Comparison of ENCODE assay signal across 18 cellular contexts in the genomic region with DNA sequence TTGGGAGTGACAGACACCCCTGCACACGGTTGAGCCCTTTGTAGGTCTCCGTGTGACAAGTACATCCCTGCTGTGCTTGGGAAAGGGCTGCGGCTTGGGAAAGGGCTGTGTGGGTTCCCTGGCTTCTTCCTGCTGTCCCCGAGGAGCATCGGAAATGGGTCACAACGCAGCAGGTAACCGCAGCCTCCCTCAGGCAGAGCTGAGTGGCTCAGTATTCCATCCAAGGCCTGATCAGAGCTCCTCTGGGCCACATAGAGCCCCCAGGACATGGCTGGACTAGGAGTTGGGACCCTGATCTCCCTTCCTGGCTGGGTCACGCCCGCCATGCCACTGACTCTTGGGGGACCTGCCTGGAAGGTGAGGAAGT. TPM values are rescaled to one million over a fixed set of nuclear protein-coding genes. Genes with fewer than 3 reads are reported as not detected.
A peak's percentile ranks its signal among the peaks of the same experiment; 100 is the strongest.
DNase-seq lines count a peak whose midpoint lies in the region; ATAC-seq and TF ChIP-seq lines count a peak whose summit lies in the region.
"Had no signal": no experiment of that assay in that cellular context is flagged by ENCODE, and none has a peak within 500 bp of the region (broad histone marks: within the 10 kb centered on the region; RNA-seq: fewer than 3 reads in every experiment).

No MANE protein-coding gene starts in this region.

- WGBS in mesendoderm (ENCODE audit: extremely low coverage, insufficient coverage, low lambda C conversion rate) = no CpG with 5 or more reads among the region's 9 CpGs

- H2BK120ac ChIP-seq in mesendoderm (ENCODE audit: low read depth, low read length) = no peak overlapping the region

- H3K4me1 Mint-ChIP-seq in progenitor cell of endocrine pancreas (ENCODE audit: low read depth) = peaks cover 19% of the 10 kb centered on the region

- H3K4me2 ChIP-seq in mesendoderm (ENCODE audit: low read length) = no peak overlapping the region
- H3K4me2 ChIP-seq: neural progenitor cell, SK-N-SH had no signal

- H3K4ac ChIP-seq in mesendoderm (ENCODE audit: low read depth, low read length) = no peak overlapping the region

- H3K23ac ChIP-seq in mesendoderm (ENCODE audit: low read length) = no peak overlapping the region

- H3K36me3 ChIP-seq in left ventricle myocardium inferior = peaks cover 19% of the 10 kb centered on the region
- H3K36me3 ChIP-seq in duodenal mucosa (ENCODE audit: control insufficient read depth in 1 of 2, insufficient read depth in 2 of 2, low read length in 2 of 2) = peaks cover 0 to 6% of the 10 kb centered on the region in 2 donors
- no peaks in the 10 kb centered on the region for H3K36me3 ChIP-seq in upper lobe of right lung
- no peaks in the 10 kb centered on the region for H3K36me3 ChIP-seq in mesendoderm (ENCODE audit: control insufficient read depth, insufficient read depth, low read length)
- H3K36me3 ChIP-seq: neural progenitor cell had no signal

- H3K56ac ChIP-seq in mesendoderm (ENCODE audit: low read length) = no peak overlapping the region

- peaks cover 13% of the 10 kb centered on the region for H3K79me1 ChIP-seq in mesendoderm (ENCODE audit: low read length)

- H3K9ac ChIP-seq in duodenal mucosa (ENCODE audit: low read depth in 1 of 2, low read length in 2 of 2) (peak overlapping the region in 1 of 2 donors; percentile 38), mesendoderm (ENCODE audit: low read length) (no peak overlapping the region)
- H3K9ac ChIP-seq: neural progenitor cell, SK-N-SH had no signal

- H3K9me3 Mint-ChIP-seq in progenitor cell of endocrine pancreas (ENCODE audit: low read depth) = no peaks in the 10 kb centered on the region
- H3K9me3 Mint-ChIP-seq: neural progenitor cell had no signal

- no peak overlapping the region for H2BK5ac ChIP-seq in mesendoderm (ENCODE audit: low read length)

- DNase-seq in left ventricle myocardium inferior = no peak
- DNase-seq in left ventricle myocardium superior = no peak
- no peak for DNase-seq in progenitor cell of endocrine pancreas (ENCODE audit: low spot score, unreplicated experiment)
- no peak for DNase-seq in ureter (ENCODE audit: low spot score)
- no peak for DNase-seq in DMS114 treated with DMSO at 0.1 percent for 48 hours (lab: John Stamatoyannopoulos, UW; ENCODE audit: unreplicated experiment)
- DNase-seq in upper lobe of right lung = no peak
- DNase-seq in mesendoderm = no peak
- DNase-seq: NCI-H748 treated with DMSO at 0.1 percent for 48 hours, SK-N-SH, T1000 had no signal

- no peak overlapping the region for H2BK15ac ChIP-seq in mesendoderm (replicated peaks; ENCODE audit: low read depth)

- no peaks in the 10 kb centered on the region for H3K27me3 ChIP-seq in left ventricle myocardium inferior (ENCODE audit: low read depth)
- no peaks in the 10 kb centered on the region for H3K27me3 ChIP-seq in duodenal mucosa (ENCODE audit: control insufficient read depth in 1 of 2, insufficient read depth in 2 of 2, low read length in 2 of 2)
- H3K27me3 ChIP-seq in upper lobe of right lung = no peaks in the 10 kb centered on the region
- no peaks in the 10 kb centered on the region for H3K27me3 ChIP-seq in mesendoderm (ENCODE audit: insufficient read depth, low read length, poor library complexity)
- H3K27me3 ChIP-seq: neural progenitor cell had no signal

- H3K4me3 ChIP-seq in left ventricle myocardium inferior = no peak overlapping the region
- peak overlapping the region; percentile 26 to 54 for H3K4me3 ChIP-seq in duodenal mucosa (ENCODE audit: low read depth in 1 of 2, low read length in 2 of 2)
- no peak overlapping the region for H3K4me3 ChIP-seq in upper lobe of right lung
- H3K4me3 ChIP-seq in mesendoderm (ENCODE audit: low read length) = no peak overlapping the region
- H3K4me3 ChIP-seq: neural progenitor cell had no signal

- TF ChIP-seq CTCF in left ventricle myocardium inferior (IDR thresholded peaks at IDR 0.05; ENCODE audit: borderline replicate concordance) (no peak), progenitor cell of endocrine pancreas (IDR thresholded peaks at IDR 0.05; ENCODE audit: unreplicated experiment) (no peak), upper lobe of right lung (IDR thresholded peaks at IDR 0.05) (no peak)

- H3K36me3 Mint-ChIP-seq in progenitor cell of endocrine pancreas (ENCODE audit: insufficient read depth) = peaks cover 4% of the 10 kb centered on the region

- H3K9me3 ChIP-seq in left ventricle myocardium inferior (replicated peaks) = no peaks in the 10 kb centered on the region
- H3K9me3 ChIP-seq in duodenal mucosa (ENCODE audit: control insufficient read depth in 1 of 2, low read length in 2 of 2) = no peaks in the 10 kb centered on the region
- H3K9me3 ChIP-seq in upper lobe of right lung = no peaks in the 10 kb centered on the region
- H3K9me3 ChIP-seq: SK-N-SH had no signal

- H2AK5ac ChIP-seq in mesendoderm (ENCODE audit: low read length) = no peak overlapping the region

- intact Hi-C loops in left ventricle myocardium inferior (cut with micrococcal nuclease) = no loop called here
- intact Hi-C loops in left ventricle myocardium superior (cut with micrococcal nuclease) = no loop called here
- intact Hi-C loops in upper lobe of right lung (cut with DNase I) = no loop called here

- ATAC-seq in left ventricle myocardium superior = no peak
- ATAC-seq in upper lobe of right lung = no peak
- ATAC-seq: activated CD4-positive, CD25-positive, alpha-beta regulatory T cell treated with anti-CD3 and anti-CD28 coated beads, Interleukin-2, amount 50 U/mL, for 24 hours had no signal

- no peak overlapping the region for H4K5ac ChIP-seq in mesendoderm (ENCODE audit: low read length)

- H3K27ac ChIP-seq in left ventricle myocardium inferior (replicated peaks) (peak overlapping the region; percentile 60), duodenal mucosa (ENCODE audit: low read depth, low read length) (no peak overlapping the region), upper lobe of right lung (no peak overlapping the region), mesendoderm (ENCODE audit: low read depth, low read length) (no peak overlapping the region)
- H3K27ac ChIP-seq: C4-2B, neural progenitor cell had no signal

- no peak overlapping the region for H4K8ac ChIP-seq in mesendoderm (ENCODE audit: low read depth, low read length)

- no peaks in the 10 kb centered on the region for H3K27me3 Mint-ChIP-seq in progenitor cell of endocrine pancreas

- H3K79me2 ChIP-seq in mesendoderm (ENCODE audit: control insufficient read depth, insufficient read depth, low read length) = no peaks in the 10 kb centered on the region

- H3K4me3 Mint-ChIP-seq in progenitor cell of endocrine pancreas (ENCODE audit: low read depth) = no peak overlapping the region
- H3K4me3 Mint-ChIP-seq: neural progenitor cell had no signal

- H3K4me1 ChIP-seq in left ventricle myocardium inferior (peaks cover 47% of the 10 kb centered on the region), duodenal mucosa (ENCODE audit: control insufficient read depth in 1 of 2, insufficient read depth in 2 of 2, low read length in 2 of 2) (peaks cover 20 to 28% of the 10 kb centered on the region in 2 donors), upper lobe of right lung (no peaks in the 10 kb centered on the region), mesendoderm (ENCODE audit: control insufficient read depth, low read depth, low read length) (peaks cover 1% of the 10 kb centered on the region)
- H3K4me1 ChIP-seq: neural progenitor cell had no signal

- no peak overlapping the region for H3K18ac ChIP-seq in mesendoderm (ENCODE audit: low read length)

- H3K27ac Mint-ChIP-seq in progenitor cell of endocrine pancreas = peak overlapping the region; percentile 33
- H3K27ac Mint-ChIP-seq: neural progenitor cell had no signal

RNA-seq across cellular contexts. Expression of gene TECR, which starts 16.3 kb away (rescaled TPM):
- total RNA-seq in left ventricle myocardium inferior (69.3 TPM), left ventricle myocardium superior (86.4 TPM), progenitor cell of endocrine pancreas (170 and 186 TPM in 2 replicates), ureter (104 TPM), upper lobe of right lung (123 TPM)
- polyA plus RNA-seq in mesendoderm (2013, experiment 1 of 2) = 154 TPM
- 152 TPM for polyA plus RNA-seq in mesendoderm (2013, experiment 2 of 2)

RNA-seq across cellular contexts. Expression of gene NDUFB7, which starts 26.2 kb away (rescaled TPM):
- 501 TPM for total RNA-seq in left ventricle myocardium inferior
- 546 TPM for total RNA-seq in left ventricle myocardium superior
- total RNA-seq in progenitor cell of endocrine pancreas = 117 and 120 TPM in 2 replicates
- total RNA-seq in ureter = 169 TPM
- total RNA-seq in upper lobe of right lung = 113 TPM
- polyA plus RNA-seq in mesendoderm (2013, experiment 1 of 2) = 158 TPM
- 164 TPM for polyA plus RNA-seq in mesendoderm (2013, experiment 2 of 2)

RNA-seq across cellular contexts. Expression of gene DNAJB1, which starts 27.5 kb away (rescaled TPM):
- 48.7 TPM for total RNA-seq in left ventricle myocardium inferior
- 47.9 TPM for total RNA-seq in left ventricle myocardium superior
- total RNA-seq in progenitor cell of endocrine pancreas = 94.7 and 97.0 TPM in 2 replicates
- 81.6 TPM for total RNA-seq in ureter
- total RNA-seq in upper lobe of right lung = 99.7 TPM
- 28.6 TPM for polyA plus RNA-seq in mesendoderm (2013, experiment 1 of 2)
- polyA plus RNA-seq in mesendoderm (2013, experiment 2 of 2) = 30.0 TPM

RNA-seq across cellular contexts. Expression of gene CLEC17A, which starts 37.2 kb away (rescaled TPM):
- not detected for total RNA-seq in left ventricle myocardium inferior
- total RNA-seq in left ventricle myocardium superior = not detected
- not detected in 2 replicates for total RNA-seq in progenitor cell of endocrine pancreas
- 0.26 TPM for total RNA-seq in ureter
- not detected for total RNA-seq in upper lobe of right lung
- 0.03 TPM for polyA plus RNA-seq in mesendoderm (2013, experiment 1 of 2)
- polyA plus RNA-seq in mesendoderm (2013, experiment 2 of 2) = not detected
- total RNA-seq: chondrocyte, HT-29, right cardiac atrium, subcutaneous adipose tissue had no signal
- polyA plus RNA-seq: right cardiac atrium, SK-N-SH had no signal

RNA-seq across cellular contexts. Expression of gene GIPC1, which starts 49.8 kb away (rescaled TPM):
- total RNA-seq in left ventricle myocardium inferior = 45.5 TPM
- 55.9 TPM for total RNA-seq in left ventricle myocardium superior
- 66.5 and 77.4 TPM in 2 replicates for total RNA-seq in progenitor cell of endocrine pancreas
- total RNA-seq in ureter = 141 TPM
- 97.7 TPM for total RNA-seq in upper lobe of right lung
- 47.1 TPM for polyA plus RNA-seq in mesendoderm (2013, experiment 1 of 2)
- 46.7 TPM for polyA plus RNA-seq in mesendoderm (2013, experiment 2 of 2)

Comparison
In these comparisons a context has a peak if more than half of its experiments do, and no peak if none do; other contexts are left out.
1. H3K4me3 ChIP-seq: peak in duodenal mucosa (2 of 2); none in left ventricle myocardium inferior (single experiment), upper lobe of right lung (single experiment) and mesendoderm (single experiment).